ENCODE assay signal across 8 cellular contexts in the genomic region with DNA sequence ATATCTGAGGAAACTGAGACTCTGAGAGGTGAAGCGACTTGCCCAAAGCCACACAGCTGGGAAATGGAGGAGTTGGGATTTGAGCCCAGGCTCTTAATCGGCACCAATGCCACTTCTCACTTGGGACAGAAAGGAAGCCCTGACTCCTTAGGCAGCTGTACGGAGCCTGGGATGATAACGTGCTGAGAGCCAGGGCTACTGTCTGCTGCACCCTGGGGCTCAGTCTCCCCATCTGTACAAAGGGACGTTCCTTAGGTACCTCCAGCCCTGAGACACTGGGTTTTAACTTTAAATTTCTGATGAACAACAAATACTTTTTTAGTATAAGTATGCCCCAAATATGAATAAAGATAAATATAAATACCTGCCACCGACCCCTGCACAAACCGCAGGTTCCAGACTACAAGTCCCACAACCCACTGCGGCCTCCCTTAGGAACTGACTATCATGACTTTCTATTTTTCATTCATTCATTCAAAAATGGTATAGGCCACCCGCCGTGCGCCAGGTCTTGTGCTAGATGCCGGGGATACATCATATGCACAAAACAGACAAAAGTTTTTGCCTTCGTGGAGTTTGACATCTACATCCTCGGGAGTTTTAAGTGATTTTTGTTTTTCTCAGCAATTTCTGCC. TPM values are rescaled to one million over a fixed set of nuclear protein-coding genes. Genes with fewer than 3 reads are reported as not detected.
DNase-seq lines count a peak whose midpoint lies in the region; ATAC-seq and TF ChIP-seq lines count a peak whose summit lies in the region.

No MANE protein-coding gene starts in this region.

- H3K27me3 Mint-ChIP-seq in Calu3 (ENCODE audit: unreplicated experiment), result no peaks in the 10 kb centered on the region

- H3K4me3 Mint-ChIP-seq in Calu3 (ENCODE audit: low read depth, unreplicated experiment), result peak overlapping the region; percentile 93

- intact Hi-C loops in Calu3 (cut with micrococcal nuclease; ENCODE audit: unreplicated experiment), result no loop called here
- intact Hi-C loops in left colon (cut with DNase I, micrococcal nuclease), result no loop called here

- H3K9me3 Mint-ChIP-seq in Calu3 (ENCODE audit: low read depth, unreplicated experiment), result no peaks in the 10 kb centered on the region

- DNase-seq in Calu3 (peak; percentile 51), M059J (ENCODE audit: low read depth) (peak; percentile 79), T-helper 9 cell (peak; percentile 68), caudate nucleus (lab: John Stamatoyannopoulos, UW) (peak in 41 of 61 donors; percentile 30 to 96 (median 82)), left colon (peak in 1 of 2 donors; percentile 82), cerebellar cortex (ENCODE audit: low spot score) (no peak)
- DNase-seq in stimulated activated CD8-positive, alpha-beta memory T cell treated with anti-CD3 and anti-CD28 coated beads, Interleukin-12 subunit alpha, Interleukin-12 subunit beta, amount 100 ng/mL, for 1 hour (ENCODE audit: low read depth), result peak; percentile 40

- no peak for TF ChIP-seq CTCF in Calu3 (IDR thresholded peaks at IDR 0.05; ENCODE audit: unreplicated experiment)

- BruUV-seq in Calu3 (replicated peaks; lab: Mats Ljungman, UMichigan), result no TSS peak

- peaks cover 17% of the 10 kb centered on the region for H3K4me1 Mint-ChIP-seq in Calu3 (ENCODE audit: low read depth, unreplicated experiment)

- H3K27ac ChIP-seq in caudate nucleus (ENCODE audit: low read depth, low read length), result peak overlapping the region; percentile 99

- H3K27ac Mint-ChIP-seq in Calu3 (ENCODE audit: unreplicated experiment), result peak overlapping the region; percentile 68

- CTCF ChIA-PET in Calu3 (lab: Charles Lee), result interaction anchor here (0.5 kb wide), 1 partner anchor 91 kb away, joined by 3 read pairs; no protein-coding TSS in a partner anchor

- H3K36me3 Mint-ChIP-seq in Calu3 (ENCODE audit: insufficient read depth, unreplicated experiment), result peaks cover 21% of the 10 kb centered on the region

- ATAC-seq in GM21825 (IDR thresholded peaks at IDR 0.05; ENCODE audit: unreplicated experiment) (peak; percentile 27), left colon (peak; percentile 21)

RNA-seq across cellular contexts. Expression of a gene that starts 0.8 kb away (rescaled TPM):
- total RNA-seq in Calu3 (2022), result 79.6 and 80.7 TPM in 2 replicates
- 44.7 and 76.1 TPM in 2 replicates for total RNA-seq in M059J (2014; rRNA removed; shearing (Covaris generic))
- 100 to 1,000 TPM in 1 of 2 donors, 10 to 100 TPM in 1; 77.3 to 113 TPM for total RNA-seq in left colon

RNA-seq across cellular contexts. Expression of a gene that starts 6.4 kb away (rescaled TPM):
- total RNA-seq in Calu3 (2022) (0.37 TPM in 1 of 2 replicates, not detected in the other), left colon (1 to 10 TPM in 1 of 2 donors, under 1 TPM in 1; 0.55 to 1.1 TPM)
- total RNA-seq in M059J (2014; rRNA removed; shearing (Covaris generic)), result not detected in 2 replicates

RNA-seq across cellular contexts. Expression of a gene that starts 39.5 kb away (rescaled TPM):
- 0.40 and 0.64 TPM in 2 replicates for total RNA-seq in Calu3 (2022)
- total RNA-seq in M059J (2014; rRNA removed; shearing (Covaris generic)), result not detected in 2 replicates
- total RNA-seq in left colon, result 1 to 10 TPM in 1 of 2 donors, under 1 TPM in 1; 0.67 to 1.2 TPM

RNA-seq across cellular contexts. Expression of a gene that starts 49.1 kb away (rescaled TPM):
- 5.9 and 6.5 TPM in 2 replicates for total RNA-seq in Calu3 (2022)
- not detected in 2 replicates for total RNA-seq in M059J (2014; rRNA removed; shearing (Covaris generic))
- 1 to 10 TPM; 3.0 to 4.8 TPM for total RNA-seq in left colon
